ENCODE assay signal across 14 cellular contexts in the genomic region with DNA sequence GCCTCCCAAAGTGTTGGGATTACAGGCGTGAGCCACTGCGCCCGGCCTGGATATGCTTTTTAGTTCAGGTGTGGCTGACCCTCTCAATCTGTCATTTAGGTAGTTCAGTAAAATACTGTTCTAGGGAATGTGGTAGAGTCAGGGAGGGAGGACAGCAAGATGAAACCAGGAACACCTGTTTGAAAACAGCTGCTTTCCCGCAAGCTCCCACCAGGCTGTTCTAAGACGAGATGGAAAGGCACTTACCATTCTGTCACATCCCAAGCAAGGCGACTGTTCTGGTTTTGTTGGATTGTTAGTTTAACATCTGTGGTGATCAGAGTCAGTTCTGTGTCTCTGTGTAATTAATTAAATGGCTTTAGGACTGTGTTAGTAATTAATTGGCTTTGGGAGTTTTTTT. TPM values are rescaled to one million over a fixed set of nuclear protein-coding genes. Genes with fewer than 3 reads are reported as not detected.
A peak's percentile ranks its signal among the peaks of the same experiment; 100 is the strongest.
DNase-seq lines count a peak whose midpoint lies in the region; ATAC-seq and TF ChIP-seq lines count a peak whose summit lies in the region.
"Had no signal": no experiment of that assay in that cellular context is flagged by ENCODE, and none has a peak within 500 bp of the region (broad histone marks: within the 10 kb centered on the region; RNA-seq: fewer than 3 reads in every experiment).

No MANE protein-coding gene starts in this region.

- H3K4me3 ChIP-seq in Loucy (ENCODE audit: low read length, poor library complexity, severe bottlenecking) (no peak overlapping the region), psoas muscle (peak overlapping the region; percentile 22)
- H3K4me3 ChIP-seq: BLaER1, PC-9, SK-N-MC had no signal

- no peaks in the 10 kb centered on the region for H3K9me2 ChIP-seq in Loucy (replicated peaks; ENCODE audit: low read depth, low read length)

- H3K9me3 ChIP-seq in Loucy (ENCODE audit: insufficient read depth, low read depth, low read length): no peaks in the 10 kb centered on the region
- no peaks in the 10 kb centered on the region for H3K9me3 ChIP-seq in psoas muscle

- intact Hi-C loops in psoas muscle (cut with DNase I): no loop called here

- H3K36me3 ChIP-seq in Loucy (ENCODE audit: insufficient read depth, low read length) (no peaks in the 10 kb centered on the region), psoas muscle (ENCODE audit: insufficient read depth in 1 of 2, low read depth in 1 of 2) (no peaks in the 10 kb centered on the region)

- 57 to 85% (median 63%) methylated on average over 6 of the region's 6 CpGs for WGBS in psoas muscle, 3 donors

- no peaks in the 10 kb centered on the region for H3F3A ChIP-seq in Loucy (ENCODE audit: low read depth)

- peaks cover 24% of the 10 kb centered on the region for H3K4me1 ChIP-seq in Loucy (ENCODE audit: insufficient read depth, low read length, poor library complexity, severe bottlenecking)
- H3K4me1 ChIP-seq in psoas muscle: peaks cover 21% of the 10 kb centered on the region

- H3K79me2 ChIP-seq in Loucy (ENCODE audit: insufficient read depth, low read length): peaks cover 20% of the 10 kb centered on the region

- no peak overlapping the region for H2AFZ ChIP-seq in Loucy (ENCODE audit: low read length)
- H2AFZ ChIP-seq: PC-9 had no signal

- TF ChIP-seq CTCF in Loucy (conservative IDR thresholded peaks at IDR 0.05; ENCODE audit: low read length) (no peak), psoas muscle (IDR thresholded peaks at IDR 0.05) (no peak)

- DNase-seq in ELF-1 (ENCODE audit: low read depth, low spot score) (peak; percentile 21), NCI-H69 (lab: John Stamatoyannopoulos, UW) (peak; percentile 19), psoas muscle (no peak), T-helper 1 cell (no peak), NCI-H1105 treated with DMSO at 0.1 percent for 48 hours (lab: John Stamatoyannopoulos, UW) (no peak)
- DNase-seq: CD8-positive, alpha-beta memory T cell; EL; Kasumi-1; NCI-H1417 treated with DMSO at 0.1 percent for 48 hours; PC-9 had no signal

- H3K9ac ChIP-seq in Loucy (ENCODE audit: low read depth, low read length, poor library complexity, severe bottlenecking): no peak overlapping the region
- H3K9ac ChIP-seq: BLaER1 had no signal

- no peaks in the 10 kb centered on the region for H4K20me1 ChIP-seq in Loucy (ENCODE audit: insufficient read depth, low read length, poor library complexity, severe bottlenecking)
- H4K20me1 ChIP-seq: BLaER1 had no signal

- H3K27me3 ChIP-seq in Loucy (ENCODE audit: insufficient read depth, low read length, poor library complexity, severe bottlenecking) (no peaks in the 10 kb centered on the region), psoas muscle (ENCODE audit: insufficient read depth in 3 of 3, low read length in 2 of 3) (no peaks in the 10 kb centered on the region)
- H3K27me3 ChIP-seq: BLaER1 had no signal

- ATAC-seq in psoas muscle (no peak), GM21717 (IDR thresholded peaks at IDR 0.05; ENCODE audit: unreplicated experiment) (no peak)

- peak overlapping the region; percentile 63 for H3K4me2 ChIP-seq in Loucy (ENCODE audit: low read depth, low read length, poor library complexity, severe bottlenecking)
- H3K4me2 ChIP-seq: BLaER1, PC-9 had no signal

- peak overlapping the region; percentile 61 for H3K27ac ChIP-seq in psoas muscle
- H3K27ac ChIP-seq: BLaER1, PC-9, SK-N-MC had no signal

RNA-seq across cellular contexts. Expression of gene CHAF1B, which starts 2.9 kb away (rescaled TPM):
- 10 to 100 TPM in 2 of 4 donors, 1 to 10 TPM in 2; 2.6 to 12.6 (median 8.1) TPM for total RNA-seq in psoas muscle
- polyA plus RNA-seq in psoas muscle: 10 to 100 TPM in 1 of 3 donors, 1 to 10 TPM in 1, under 1 TPM in 1; 0.68 to 10.4 (median 8.4) TPM

Comparison
In these comparisons a context has a peak if more than half of its experiments do, and no peak if none do; other contexts are left out.
1. DNase-seq: peak in ELF-1 (single experiment) and NCI-H69 (single experiment); none in psoas muscle (0 of 2), T-helper 1 cell (0 of 5) and NCI-H1105 treated with DMSO at 0.1 percent for 48 hours (single experiment).